Comparison of ENCODE assay signal across 1 cellular context in genomic region chr17:3412216-3412615, GRCh38. TPM values are rescaled to one million over a fixed set of nuclear protein-coding genes. Genes with fewer than 3 reads are reported as not detected.
"Had no signal": no experiment of that assay in that cellular context is flagged by ENCODE, and none has a peak within 500 bp of the region (broad histone marks: within the 10 kb centered on the region; RNA-seq: fewer than 3 reads in every experiment).

No MANE protein-coding gene starts in this region.

RNA-seq across cellular contexts. Expression of gene OR3A3, which starts 1.0 kb away (rescaled TPM):
- total RNA-seq: GM12878 had no signal

RNA-seq across cellular contexts. Expression of gene OR1E1, which starts 14.0 kb away (rescaled TPM):
- total RNA-seq: GM12878 had no signal
- polyA plus RNA-seq: GM12878 had no signal

RNA-seq across cellular contexts. Expression of gene OR1E2, which starts 21.4 kb away (rescaled TPM):
- total RNA-seq: GM12878 had no signal
- polyA plus RNA-seq: GM12878 had no signal

RNA-seq across cellular contexts. Expression of gene OR3A2, which starts 26.1 kb away (rescaled TPM):
- total RNA-seq: GM12878 had no signal
- polyA plus RNA-seq: GM12878 had no signal

RNA-seq across cellular contexts. Expression of gene SPATA22, which starts 59.4 kb away (rescaled TPM):
- total RNA-seq: GM12878 had no signal
- polyA plus RNA-seq: GM12878 had no signal
